In the genomic region with DNA sequence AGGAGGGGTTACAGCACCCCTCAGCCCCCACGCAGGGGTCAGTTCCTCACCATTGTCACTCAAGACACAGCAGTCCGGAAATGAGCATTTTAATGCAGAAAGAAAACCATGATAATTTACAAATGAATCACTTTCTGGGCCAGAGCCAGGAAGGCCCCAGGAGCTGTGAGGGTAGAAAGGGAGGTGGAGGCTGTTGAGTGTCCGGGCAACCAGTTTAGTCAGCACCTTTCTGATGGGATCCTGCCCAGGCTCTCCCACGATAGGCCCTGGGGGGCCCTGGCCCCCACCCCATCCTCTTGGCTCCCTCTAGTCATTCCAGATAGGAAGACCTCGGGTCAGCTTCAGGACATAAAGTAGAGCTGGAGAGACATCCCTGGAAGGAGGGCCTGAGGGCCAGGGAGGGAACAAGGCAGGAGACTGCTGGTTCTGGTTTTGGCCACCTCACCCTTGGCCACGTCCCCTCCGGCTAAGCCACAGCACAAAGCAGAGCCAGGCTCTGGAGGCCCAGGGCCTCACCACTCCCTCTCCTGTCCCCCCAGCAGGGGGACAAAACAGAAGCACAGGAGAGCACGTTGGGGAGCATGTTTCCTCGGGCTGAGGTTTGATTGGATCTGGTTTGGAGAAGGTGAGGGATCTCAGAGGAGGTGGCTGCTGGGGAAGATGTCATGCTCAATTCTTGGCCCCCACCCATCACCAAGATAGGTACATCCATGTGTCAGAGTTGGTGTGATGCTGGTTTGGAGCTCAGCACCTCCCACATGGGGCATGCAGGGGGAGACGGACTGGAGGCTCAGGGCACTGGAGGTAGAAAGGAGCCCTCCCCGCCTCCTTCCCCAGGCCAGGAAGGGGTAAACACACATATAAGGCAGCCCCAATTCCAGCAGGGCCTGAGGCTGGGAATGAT, we compare ENCODE assay signal across 9 cellular contexts. TPM values are rescaled to one million over a fixed set of nuclear protein-coding genes. Genes with fewer than 3 reads are reported as not detected.
A peak's percentile ranks its signal among the peaks of the same experiment; 100 is the strongest.
DNase-seq lines count a peak whose midpoint lies in the region; ATAC-seq and TF ChIP-seq lines count a peak whose summit lies in the region.
"Had no signal": no experiment of that assay in that cellular context is flagged by ENCODE, and none has a peak within 500 bp of the region (broad histone marks: within the 10 kb centered on the region; RNA-seq: fewer than 3 reads in every experiment).

No MANE protein-coding gene starts in this region.

- intact Hi-C loops in ovary (cut with DNase I), result no loop called here

- no peaks in the 10 kb centered on the region for H3K36me3 ChIP-seq in ovary

- peaks cover 17% of the 10 kb centered on the region for H3K4me1 ChIP-seq in ovary (ENCODE audit: insufficient read depth)

- no peaks in the 10 kb centered on the region for H3K9me3 ChIP-seq in ovary

- peak overlapping the region; percentile 56 for H3K27ac ChIP-seq in epithelial cell of prostate
- H3K27ac ChIP-seq in ovary, result peak overlapping the region; percentile 0 to 66

- ATAC-seq in GM21360 (IDR thresholded peaks at IDR 0.05; ENCODE audit: unreplicated experiment) (no peak), GM21786 (IDR thresholded peaks at IDR 0.05; ENCODE audit: unreplicated experiment) (no peak)

- no peak for TF ChIP-seq POLR2A in ovary (IDR thresholded peaks at IDR 0.05)

- TF ChIP-seq CTCF in ovary (IDR thresholded peaks at IDR 0.05), result no peak

- no peak for TF ChIP-seq EP300 in ovary (IDR thresholded peaks at IDR 0.05)

- WGBS in ovary, 3 donors, result 25 to 32% (median 31%) methylated on average over 11 of the region's 11 CpGs

- H3K4me3 ChIP-seq in ovary, result no peak overlapping the region

- no peaks in the 10 kb centered on the region for H3K27me3 ChIP-seq in ovary

- DNase-seq in Daoy (ENCODE audit: low read depth) (peak; percentile 92), RPMI7951 (ENCODE audit: low read depth) (peak; percentile 95), epithelial cell of prostate (ENCODE audit: low read depth, low spot score) (no peak), ovary (peak; percentile 77 to 87 (median 84)), NCI-H187 (lab: John Stamatoyannopoulos, UW) (no peak)
- no peak for DNase-seq in stimulated activated CD8-positive, alpha-beta memory T cell treated with anti-CD3 and anti-CD28 coated beads, Interleukin-4, amount 100 ng/mL, for 48 hours

RNA-seq across cellular contexts. Expression of gene ETNK2, which starts 20.6 kb away (rescaled TPM):
- total RNA-seq in Daoy (2014; rRNA removed; shearing (Covaris generic)), result 9.2 and 10.5 TPM in 2 replicates
- 10.4 and 12.4 TPM in 2 replicates for total RNA-seq in RPMI7951 (2014; rRNA removed; shearing (Covaris generic))
- 10 to 100 TPM; 16.3 to 60.9 (median 46.0) TPM for total RNA-seq in ovary
- polyA plus RNA-seq in ovary, result 10 to 100 TPM; 22.3 to 38.3 TPM

RNA-seq across cellular contexts. Expression of gene REN, which starts 34.9 kb away (rescaled TPM):
- total RNA-seq in Daoy (2014; rRNA removed; shearing (Covaris generic)), result not detected in 2 replicates
- 0.29 and 0.72 TPM in 2 replicates for total RNA-seq in RPMI7951 (2014; rRNA removed; shearing (Covaris generic))
- total RNA-seq in ovary, result 10 to 100 TPM in 3 of 7 donors, 1 to 10 TPM in 4; 1.0 to 71.6 (median 3.9) TPM
- 1 to 10 TPM; 2.9 to 3.6 TPM for polyA plus RNA-seq in ovary
- total RNA-seq: mononuclear cell had no signal

RNA-seq across cellular contexts. Expression of gene SOX13, which starts 58.3 kb away (rescaled TPM):
- total RNA-seq in Daoy (2014; rRNA removed; shearing (Covaris generic)), result 4.2 and 6.1 TPM in 2 replicates
- total RNA-seq in RPMI7951 (2014; rRNA removed; shearing (Covaris generic)), result 4.4 and 7.2 TPM in 2 replicates
- total RNA-seq in ovary, result 10 to 100 TPM; 12.0 to 43.0 (median 27.2) TPM
- polyA plus RNA-seq in ovary, result 10 to 100 TPM; 16.4 to 20.8 TPM

Comparison
In these comparisons a context has a peak if more than half of its experiments do, and no peak if none do; other contexts are left out.
1. DNase-seq: peak in Daoy (single experiment), RPMI7951 (single experiment) and ovary (5 of 5); none in epithelial cell of prostate (single experiment), NCI-H187 (0 of 2) and stimulated activated CD8-positive, alpha-beta memory T cell treated with anti-CD3 and anti-CD28 coated beads, Interleukin-4, amount 100 ng/mL, for 48 hours (single experiment).